8 cellular contexts compared by ENCODE assay signal in genomic region chr10:69179743-69180524, GRCh38. TPM values are rescaled to one million over a fixed set of nuclear protein-coding genes. Genes with fewer than 3 reads are reported as not detected.
A peak's percentile ranks its signal among the peaks of the same experiment; 100 is the strongest.
DNase-seq lines count a peak whose midpoint lies in the region; ATAC-seq and TF ChIP-seq lines count a peak whose summit lies in the region.

SUPV3L1 (plus strand) TSS chr10:69180234; CDS start chr10:69180292, 58 bp downstream.

- no peaks in the 10 kb centered on the region for H3K27me3 ChIP-seq in upper lobe of right lung

- H3K36me3 Mint-ChIP-seq in T-helper 17 cell (ENCODE audit: low read depth), result peaks cover 7% of the 10 kb centered on the region

- in situ Hi-C loops in GM13976 (cut with MboI; ENCODE audit: low sequenced_read_pairs, unreplicated experiment), result no loop called here

- DNase-seq in GM13976 (ENCODE audit: low spot score), result peak; percentile 94
- DNase-seq in NCI-H146 treated with DMSO at 0.1 percent for 48 hours (lab: John Stamatoyannopoulos, UW; ENCODE audit: unreplicated experiment), result peak; percentile 97
- DNase-seq in T-helper 17 cell, result peak; percentile 66 to 73 (median 69)
- DNase-seq in amygdala (lab: John Stamatoyannopoulos, UW), result peak; percentile 64 to 98 (median 90)
- peak; percentile 95 for DNase-seq in left cardiac atrium
- DNase-seq in posterior vena cava (ENCODE audit: low spot score), result peak; percentile 97
- DNase-seq in upper lobe of right lung, result peak; percentile 92

- no peaks in the 10 kb centered on the region for H3K27me3 Mint-ChIP-seq in T-helper 17 cell

- ATAC-seq in HG02852 (IDR thresholded peaks at IDR 0.05; ENCODE audit: unreplicated experiment), result peak; percentile 85
- peak; percentile 86 for ATAC-seq in T-helper 17 cell
- ATAC-seq in left cardiac atrium, result peak; percentile 97
- peak; percentile 98 for ATAC-seq in upper lobe of right lung

- intact Hi-C loops in left cardiac atrium (cut with DNase I), result no loop called here
- intact Hi-C loops in posterior vena cava (cut with DNase I), result no loop called here
- intact Hi-C loops in upper lobe of right lung (cut with DNase I), result no loop called here

- peaks cover 8% of the 10 kb centered on the region for H3K36me3 ChIP-seq in upper lobe of right lung

- TF ChIP-seq CTCF in GM13976 (IDR thresholded peaks at IDR 0.05; ENCODE audit: borderline replicate concordance, control extremely low read depth, extremely low read depth, insufficient read depth, missing control alignments), result no peak
- TF ChIP-seq CTCF in upper lobe of right lung (IDR thresholded peaks at IDR 0.05), result no peak

- H3K4me3 Mint-ChIP-seq in T-helper 17 cell, result peak within 1 kb of the TSS; percentile 96

- peak within 1 kb of the TSS; percentile 99 for H3K27ac Mint-ChIP-seq in T-helper 17 cell

- H3K4me1 Mint-ChIP-seq in T-helper 17 cell, result peaks cover 35% of the 10 kb centered on the region

- H3K9me3 ChIP-seq in T-helper 17 cell (ENCODE audit: control insufficient read depth, low read length, poor library complexity, severe bottlenecking) (no peaks in the 10 kb centered on the region), upper lobe of right lung (no peaks in the 10 kb centered on the region)

- peak within 1 kb of the TSS; percentile 99 for H3K4me3 ChIP-seq in upper lobe of right lung

- H3K27ac ChIP-seq in upper lobe of right lung, result peak within 1 kb of the TSS; percentile 94

- peaks cover 21% of the 10 kb centered on the region for H3K4me1 ChIP-seq in upper lobe of right lung

RNA-seq across cellular contexts. Expression of gene SUPV3L1, which starts in this region (rescaled TPM):
- 10 to 100 TPM; 42.2 to 64.1 TPM for total RNA-seq in T-helper 17 cell
- 10 to 100 TPM; 29.1 to 32.4 TPM for total RNA-seq in left cardiac atrium
- 10 to 100 TPM; 16.0 to 18.6 TPM for total RNA-seq in posterior vena cava
- 21.0 TPM for total RNA-seq in upper lobe of right lung

Comparison
In these comparisons a context has a peak if more than half of its experiments do, and no peak if none do; other contexts are left out.
1. Peak in every context shown above with its lines: DNase-seq, ATAC-seq, H3K4me3 ChIP-seq and H3K27ac ChIP-seq.